ENCODE assay signal across 1 cellular context in genomic region chr17:82367724-82368524, GRCh38.
TF ChIP-seq lines count a peak whose summit lies in the region.

No MANE protein-coding gene starts in this region.

TF ChIP-seq in HepG2, 621 proteins besides CTCF, POLR2A, EP300 and RAD21 (continued from another document):
- TF ChIP-seq HNF1A (IDR thresholded peaks at IDR 0.05; ENCODE audit: low read depth) (peak; percentile 8; the same call in 1 of the 2 replicates), HNF1A (CRISPR knock-in tag; IDR thresholded peaks at IDR 0.05; ENCODE audit: borderline replicate concordance) (no peak)
